ENCODE assay signal across 1 cellular context in genomic region chr17:41849251-41849990, GRCh38.
TF ChIP-seq lines count a peak whose summit lies in the region.

No MANE protein-coding gene starts in this region.

TF ChIP-seq in IMR-90, 13 proteins besides CTCF, POLR2A, EP300 and RAD21:
- TF ChIP-seq BHLHE40 (IDR thresholded peaks at IDR 0.05; ENCODE audit: low read depth, low read length) (no peak), SMC3 (IDR thresholded peaks at IDR 0.05; ENCODE audit: low read depth, low read length) (no peak)
